In the genomic region with DNA sequence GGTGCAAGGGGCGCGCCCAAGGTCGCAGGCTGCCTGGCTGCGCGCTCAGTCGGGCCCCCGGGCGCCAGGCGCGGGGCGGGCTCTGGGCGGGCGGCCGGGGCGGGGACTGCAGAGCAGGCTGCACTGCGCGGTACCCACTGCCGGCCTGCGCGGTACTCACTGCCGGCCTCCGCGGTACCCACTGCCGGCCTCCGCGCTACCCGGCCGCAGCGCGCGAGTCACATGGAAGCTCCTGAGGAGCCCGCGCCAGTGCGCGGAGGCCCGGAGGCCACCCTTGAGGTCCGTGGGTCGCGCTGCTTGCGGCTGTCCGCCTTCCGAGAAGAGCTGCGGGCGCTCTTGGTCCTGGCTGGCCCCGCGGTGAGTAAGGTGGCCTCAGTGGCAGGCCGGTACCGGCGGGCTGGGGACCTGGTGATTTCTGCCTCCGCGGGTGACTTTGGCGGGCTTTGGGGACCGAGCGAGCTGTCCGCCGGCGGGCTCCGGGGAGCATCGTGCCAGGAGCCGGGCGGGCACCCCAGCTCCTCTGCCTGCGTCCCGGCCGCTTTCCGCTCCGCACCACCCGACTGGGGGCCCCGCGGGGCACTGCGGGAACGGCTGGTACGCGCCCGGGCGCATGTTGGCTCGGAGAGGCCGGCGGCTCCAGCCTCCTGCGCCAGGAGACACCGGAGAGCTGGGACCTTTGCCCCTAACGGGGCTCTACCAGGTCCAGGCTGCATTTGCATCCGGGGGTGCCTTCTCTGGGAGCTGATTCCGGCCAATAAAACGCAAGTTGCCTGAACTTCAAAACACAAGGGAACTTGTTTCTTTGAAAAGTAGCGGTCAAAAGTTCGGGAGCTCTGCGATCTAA, we compare ENCODE assay signal across 1 cellular context.
TF ChIP-seq lines count a peak whose summit lies in the region.

A gene with protein sequence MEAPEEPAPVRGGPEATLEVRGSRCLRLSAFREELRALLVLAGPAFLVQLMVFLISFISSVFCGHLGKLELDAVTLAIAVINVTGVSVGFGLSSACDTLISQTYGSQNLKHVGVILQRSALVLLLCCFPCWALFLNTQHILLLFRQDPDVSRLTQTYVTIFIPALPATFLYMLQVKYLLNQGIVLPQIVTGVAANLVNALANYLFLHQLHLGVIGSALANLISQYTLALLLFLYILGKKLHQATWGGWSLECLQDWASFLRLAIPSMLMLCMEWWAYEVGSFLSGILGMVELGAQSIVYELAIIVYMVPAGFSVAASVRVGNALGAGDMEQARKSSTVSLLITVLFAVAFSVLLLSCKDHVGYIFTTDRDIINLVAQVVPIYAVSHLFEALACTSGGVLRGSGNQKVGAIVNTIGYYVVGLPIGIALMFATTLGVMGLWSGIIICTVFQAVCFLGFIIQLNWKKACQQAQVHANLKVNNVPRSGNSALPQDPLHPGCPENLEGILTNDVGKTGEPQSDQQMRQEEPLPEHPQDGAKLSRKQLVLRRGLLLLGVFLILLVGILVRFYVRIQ (plus strand): TSS at position 137 of the 844 bp plus-strand sequence. CDS start 86 bp downstream, at position 223.

TF ChIP-seq in HepG2, 621 proteins besides CTCF, POLR2A, EP300 and RAD21 (continued from another document and continues in another):
- TF ChIP-seq ZNF773 (CRISPR knock-in tag; IDR thresholded peaks at IDR 0.05; ENCODE audit: borderline replicate concordance) (no peak; the same call in 1 of the 2 replicates), ZBTB7A (CRISPR knock-in tag; IDR thresholded peaks at IDR 0.05) (0 out of 2 replicates have a peak, but pooled peaks have one; percentile 15), HNF4G (IDR thresholded peaks at IDR 0.05; ENCODE audit: borderline replicate concordance, low read depth, low read length) (peak; percentile 49), HNF4G (CRISPR knock-in tag; IDR thresholded peaks at IDR 0.05; ENCODE audit: borderline replicate concordance, low read depth) (0 out of 2 replicates have a peak, but pooled peaks have one; percentile 30), HMG20A (CRISPR knock-in tag; IDR thresholded peaks at IDR 0.05; ENCODE audit: borderline replicate concordance) (no peak), ZNF562 (CRISPR knock-in tag; IDR thresholded peaks at IDR 0.05; ENCODE audit: borderline replicate concordance) (no peak), GATAD2A (CRISPR knock-in tag; IDR thresholded peaks at IDR 0.05) (no peak), TARDBP (CRISPR knock-in tag; IDR thresholded peaks at IDR 0.05) (no peak), MAFG (CRISPR knock-in tag; IDR thresholded peaks at IDR 0.05) (no peak), NR1H2 (CRISPR knock-in tag; IDR thresholded peaks at IDR 0.05; ENCODE audit: borderline replicate concordance, low read depth) (0 out of 2 replicates have a peak, but pooled peaks have one; percentile 44), ZNF317 (CRISPR knock-in tag; IDR thresholded peaks at IDR 0.05) (0 out of 2 replicates have a peak, but pooled peaks have one; percentile 42), ZNF180 (CRISPR knock-in tag; IDR thresholded peaks at IDR 0.05; ENCODE audit: borderline replicate concordance, low read depth) (no peak), ATF1 (CRISPR knock-in tag; IDR thresholded peaks at IDR 0.05) (no peak), RXRA (CRISPR knock-in tag; IDR thresholded peaks at IDR 0.05) (no peak), ZSCAN21 (CRISPR knock-in tag; IDR thresholded peaks at IDR 0.05; ENCODE audit: borderline replicate concordance) (peak; percentile 21; the same call in 1 of the 2 replicates), RBM22 (optimal IDR thresholded peaks at IDR 0.05; ENCODE audit: low read length) (no peak), ZNF782 (CRISPR knock-in tag; IDR thresholded peaks at IDR 0.05; ENCODE audit: borderline replicate concordance) (no peak), ZNF333 (CRISPR knock-in tag; IDR thresholded peaks at IDR 0.05; ENCODE audit: borderline replicate concordance) (0 out of 2 replicates have a peak, but pooled peaks have one; percentile 81), KAT8 (CRISPR knock-in tag; IDR thresholded peaks at IDR 0.05) (0 out of 2 replicates have a peak, but pooled peaks have one; percentile 21), ZNF550 (CRISPR knock-in tag; IDR thresholded peaks at IDR 0.05; ENCODE audit: borderline replicate concordance) (no peak), ZNF354B (CRISPR knock-in tag; IDR thresholded peaks at IDR 0.05) (no peak), ZNF292 (CRISPR knock-in tag; IDR thresholded peaks at IDR 0.05; ENCODE audit: borderline replicate concordance, low read depth) (no peak), RXRB (CRISPR knock-in tag; IDR thresholded peaks at IDR 0.05; ENCODE audit: borderline replicate concordance) (no peak), ERF (CRISPR knock-in tag; IDR thresholded peaks at IDR 0.05) (peak; percentile 36; the same call in 1 of the 2 replicates), FOXA3 (CRISPR knock-in tag; IDR thresholded peaks at IDR 0.05) (no peak), ZNF615 (CRISPR knock-in tag; IDR thresholded peaks at IDR 0.05; ENCODE audit: borderline replicate concordance) (0 out of 2 replicates have a peak, but pooled peaks have one; percentile 68), GATA4 (IDR thresholded peaks at IDR 0.05; ENCODE audit: borderline replicate concordance, low read depth) (no peak), RBFOX2 (IDR thresholded peaks at IDR 0.05; ENCODE audit: low read depth, low read length) (peak; percentile 93), MTA1 (CRISPR knock-in tag; IDR thresholded peaks at IDR 0.05; ENCODE audit: borderline replicate concordance) (0 out of 2 replicates have a peak, but pooled peaks have one; percentile 4), MEIS1 (CRISPR knock-in tag; IDR thresholded peaks at IDR 0.05; ENCODE audit: borderline replicate concordance) (no peak), CAMTA2 (CRISPR knock-in tag; IDR thresholded peaks at IDR 0.05; ENCODE audit: borderline replicate concordance) (no peak; the same call in 1 of the 2 replicates), HHEX (CRISPR knock-in tag; IDR thresholded peaks at IDR 0.05) (no peak), PAWR (CRISPR knock-in tag; IDR thresholded peaks at IDR 0.05; ENCODE audit: borderline replicate concordance) (no peak), HNRNPK (IDR thresholded peaks at IDR 0.05; ENCODE audit: low read depth, low read length, poor library complexity, severe bottlenecking) (peak; percentile 16), FOXC1 (CRISPR knock-in tag; IDR thresholded peaks at IDR 0.05; ENCODE audit: borderline replicate concordance) (no peak; the same call in 1 of the 2 replicates), RBAK (CRISPR knock-in tag; IDR thresholded peaks at IDR 0.05) (no peak), HCFC1 (IDR thresholded peaks at IDR 0.05; ENCODE audit: low read depth, low read length) (no peak), NFKBIZ (CRISPR knock-in tag; IDR thresholded peaks at IDR 0.05) (no peak), ZNF776 (CRISPR knock-in tag; IDR thresholded peaks at IDR 0.05) (peak; percentile 71; the same call in 1 of the 2 replicates), JDP2 (CRISPR knock-in tag; IDR thresholded peaks at IDR 0.05; ENCODE audit: borderline replicate concordance) (no peak; the same call in 1 of the 2 replicates)
- TF ChIP-seq, protein P1, sequence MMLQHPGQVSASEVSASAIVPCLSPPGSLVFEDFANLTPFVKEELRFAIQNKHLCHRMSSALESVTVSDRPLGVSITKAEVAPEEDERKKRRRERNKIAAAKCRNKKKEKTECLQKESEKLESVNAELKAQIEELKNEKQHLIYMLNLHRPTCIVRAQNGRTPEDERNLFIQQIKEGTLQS (CRISPR knock-in tag; IDR thresholded peaks at IDR 0.05) = no peak
- TF ChIP-seq, protein P2, sequence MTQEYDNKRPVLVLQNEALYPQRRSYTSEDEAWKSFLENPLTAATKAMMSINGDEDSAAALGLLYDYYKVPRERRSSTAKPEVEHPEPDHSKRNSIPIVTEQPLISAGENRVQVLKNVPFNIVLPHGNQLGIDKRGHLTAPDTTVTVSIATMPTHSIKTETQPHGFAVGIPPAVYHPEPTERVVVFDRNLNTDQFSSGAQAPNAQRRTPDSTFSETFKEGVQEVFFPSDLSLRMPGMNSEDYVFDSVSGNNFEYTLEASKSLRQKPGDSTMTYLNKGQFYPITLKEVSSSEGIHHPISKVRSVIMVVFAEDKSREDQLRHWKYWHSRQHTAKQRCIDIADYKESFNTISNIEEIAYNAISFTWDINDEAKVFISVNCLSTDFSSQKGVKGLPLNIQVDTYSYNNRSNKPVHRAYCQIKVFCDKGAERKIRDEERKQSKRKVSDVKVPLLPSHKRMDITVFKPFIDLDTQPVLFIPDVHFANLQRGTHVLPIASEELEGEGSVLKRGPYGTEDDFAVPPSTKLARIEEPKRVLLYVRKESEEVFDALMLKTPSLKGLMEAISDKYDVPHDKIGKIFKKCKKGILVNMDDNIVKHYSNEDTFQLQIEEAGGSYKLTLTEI (CRISPR knock-in tag; conservative IDR thresholded peaks at IDR 0.05) = no peak
- TF ChIP-seq, protein P3, sequence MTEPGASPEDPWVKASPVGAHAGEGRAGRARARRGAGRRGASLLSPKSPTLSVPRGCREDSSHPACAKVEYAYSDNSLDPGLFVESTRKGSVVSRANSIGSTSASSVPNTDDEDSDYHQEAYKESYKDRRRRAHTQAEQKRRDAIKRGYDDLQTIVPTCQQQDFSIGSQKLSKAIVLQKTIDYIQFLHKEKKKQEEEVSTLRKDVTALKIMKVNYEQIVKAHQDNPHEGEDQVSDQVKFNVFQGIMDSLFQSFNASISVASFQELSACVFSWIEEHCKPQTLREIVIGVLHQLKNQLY (CRISPR knock-in tag; IDR thresholded peaks at IDR 0.05) = no peak
- TF ChIP-seq, protein P4, sequence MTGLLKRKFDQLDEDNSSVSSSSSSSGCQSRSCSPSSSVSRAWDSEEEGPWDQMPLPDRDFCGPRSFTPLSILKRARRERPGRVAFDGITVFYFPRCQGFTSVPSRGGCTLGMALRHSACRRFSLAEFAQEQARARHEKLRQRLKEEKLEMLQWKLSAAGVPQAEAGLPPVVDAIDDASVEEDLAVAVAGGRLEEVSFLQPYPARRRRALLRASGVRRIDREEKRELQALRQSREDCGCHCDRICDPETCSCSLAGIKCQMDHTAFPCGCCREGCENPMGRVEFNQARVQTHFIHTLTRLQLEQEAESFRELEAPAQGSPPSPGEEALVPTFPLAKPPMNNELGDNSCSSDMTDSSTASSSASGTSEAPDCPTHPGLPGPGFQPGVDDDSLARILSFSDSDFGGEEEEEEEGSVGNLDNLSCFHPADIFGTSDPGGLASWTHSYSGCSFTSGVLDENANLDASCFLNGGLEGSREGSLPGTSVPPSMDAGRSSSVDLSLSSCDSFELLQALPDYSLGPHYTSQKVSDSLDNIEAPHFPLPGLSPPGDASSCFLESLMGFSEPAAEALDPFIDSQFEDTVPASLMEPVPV (CRISPR knock-in tag; IDR thresholded peaks at IDR 0.05) = peak; percentile 20; the same call in 1 of the 2 replicates
- TF ChIP-seq, protein P5, sequence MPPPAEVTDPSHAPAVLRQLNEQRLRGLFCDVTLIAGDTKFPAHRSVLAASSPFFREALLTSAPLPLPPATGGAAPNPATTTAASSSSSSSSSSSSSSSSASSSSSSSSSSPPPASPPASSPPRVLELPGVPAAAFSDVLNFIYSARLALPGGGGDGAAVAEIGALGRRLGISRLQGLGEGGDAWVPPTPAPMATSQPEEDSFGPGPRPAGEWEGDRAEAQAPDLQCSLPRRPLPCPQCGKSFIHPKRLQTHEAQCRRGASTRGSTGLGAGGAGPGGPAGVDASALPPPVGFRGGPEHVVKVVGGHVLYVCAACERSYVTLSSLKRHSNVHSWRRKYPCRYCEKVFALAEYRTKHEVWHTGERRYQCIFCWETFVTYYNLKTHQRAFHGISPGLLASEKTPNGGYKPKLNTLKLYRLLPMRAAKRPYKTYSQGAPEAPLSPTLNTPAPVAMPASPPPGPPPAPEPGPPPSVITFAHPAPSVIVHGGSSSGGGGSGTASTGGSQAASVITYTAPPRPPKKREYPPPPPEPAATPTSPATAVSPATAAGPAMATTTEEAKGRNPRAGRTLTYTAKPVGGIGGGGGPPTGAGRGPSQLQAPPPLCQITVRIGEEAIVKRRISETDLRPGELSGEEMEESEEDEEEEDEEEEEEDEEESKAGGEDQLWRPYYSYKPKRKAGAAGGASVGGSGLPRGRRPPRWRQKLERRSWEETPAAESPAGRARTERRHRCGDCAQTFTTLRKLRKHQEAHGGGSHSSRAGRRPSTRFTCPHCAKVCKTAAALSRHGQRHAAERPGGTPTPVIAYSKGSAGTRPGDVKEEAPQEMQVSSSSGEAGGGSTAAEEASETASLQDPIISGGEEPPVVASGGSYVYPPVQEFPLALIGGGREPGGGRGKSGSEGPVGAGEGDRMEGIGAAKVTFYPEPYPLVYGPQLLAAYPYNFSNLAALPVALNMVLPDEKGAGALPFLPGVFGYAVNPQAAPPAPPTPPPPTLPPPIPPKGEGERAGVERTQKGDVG (CRISPR knock-in tag; IDR thresholded peaks at IDR 0.05; ENCODE audit: borderline replicate concordance) = no peak
- TF ChIP-seq, protein P6, sequence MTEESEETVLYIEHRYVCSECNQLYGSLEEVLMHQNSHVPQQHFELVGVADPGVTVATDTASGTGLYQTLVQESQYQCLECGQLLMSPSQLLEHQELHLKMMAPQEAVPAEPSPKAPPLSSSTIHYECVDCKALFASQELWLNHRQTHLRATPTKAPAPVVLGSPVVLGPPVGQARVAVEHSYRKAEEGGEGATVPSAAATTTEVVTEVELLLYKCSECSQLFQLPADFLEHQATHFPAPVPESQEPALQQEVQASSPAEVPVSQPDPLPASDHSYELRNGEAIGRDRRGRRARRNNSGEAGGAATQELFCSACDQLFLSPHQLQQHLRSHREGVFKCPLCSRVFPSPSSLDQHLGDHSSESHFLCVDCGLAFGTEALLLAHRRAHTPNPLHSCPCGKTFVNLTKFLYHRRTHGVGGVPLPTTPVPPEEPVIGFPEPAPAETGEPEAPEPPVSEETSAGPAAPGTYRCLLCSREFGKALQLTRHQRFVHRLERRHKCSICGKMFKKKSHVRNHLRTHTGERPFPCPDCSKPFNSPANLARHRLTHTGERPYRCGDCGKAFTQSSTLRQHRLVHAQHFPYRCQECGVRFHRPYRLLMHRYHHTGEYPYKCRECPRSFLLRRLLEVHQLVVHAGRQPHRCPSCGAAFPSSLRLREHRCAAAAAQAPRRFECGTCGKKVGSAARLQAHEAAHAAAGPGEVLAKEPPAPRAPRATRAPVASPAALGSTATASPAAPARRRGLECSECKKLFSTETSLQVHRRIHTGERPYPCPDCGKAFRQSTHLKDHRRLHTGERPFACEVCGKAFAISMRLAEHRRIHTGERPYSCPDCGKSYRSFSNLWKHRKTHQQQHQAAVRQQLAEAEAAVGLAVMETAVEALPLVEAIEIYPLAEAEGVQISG (CRISPR knock-in tag; IDR thresholded peaks at IDR 0.05) = peak; percentile 38
- TF ChIP-seq, protein P7, sequence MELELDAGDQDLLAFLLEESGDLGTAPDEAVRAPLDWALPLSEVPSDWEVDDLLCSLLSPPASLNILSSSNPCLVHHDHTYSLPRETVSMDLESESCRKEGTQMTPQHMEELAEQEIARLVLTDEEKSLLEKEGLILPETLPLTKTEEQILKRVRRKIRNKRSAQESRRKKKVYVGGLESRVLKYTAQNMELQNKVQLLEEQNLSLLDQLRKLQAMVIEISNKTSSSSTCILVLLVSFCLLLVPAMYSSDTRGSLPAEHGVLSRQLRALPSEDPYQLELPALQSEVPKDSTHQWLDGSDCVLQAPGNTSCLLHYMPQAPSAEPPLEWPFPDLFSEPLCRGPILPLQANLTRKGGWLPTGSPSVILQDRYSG (CRISPR knock-in tag; IDR thresholded peaks at IDR 0.05) = no peak
- TF ChIP-seq, protein P8, sequence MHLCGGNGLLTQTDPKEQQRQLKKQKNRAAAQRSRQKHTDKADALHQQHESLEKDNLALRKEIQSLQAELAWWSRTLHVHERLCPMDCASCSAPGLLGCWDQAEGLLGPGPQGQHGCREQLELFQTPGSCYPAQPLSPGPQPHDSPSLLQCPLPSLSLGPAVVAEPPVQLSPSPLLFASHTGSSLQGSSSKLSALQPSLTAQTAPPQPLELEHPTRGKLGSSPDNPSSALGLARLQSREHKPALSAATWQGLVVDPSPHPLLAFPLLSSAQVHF (CRISPR knock-in tag; IDR thresholded peaks at IDR 0.05) = peak; percentile 31; the same call in 1 of the 2 replicates
